Comparison of ENCODE assay signal across 1 cellular context in the genomic region with DNA sequence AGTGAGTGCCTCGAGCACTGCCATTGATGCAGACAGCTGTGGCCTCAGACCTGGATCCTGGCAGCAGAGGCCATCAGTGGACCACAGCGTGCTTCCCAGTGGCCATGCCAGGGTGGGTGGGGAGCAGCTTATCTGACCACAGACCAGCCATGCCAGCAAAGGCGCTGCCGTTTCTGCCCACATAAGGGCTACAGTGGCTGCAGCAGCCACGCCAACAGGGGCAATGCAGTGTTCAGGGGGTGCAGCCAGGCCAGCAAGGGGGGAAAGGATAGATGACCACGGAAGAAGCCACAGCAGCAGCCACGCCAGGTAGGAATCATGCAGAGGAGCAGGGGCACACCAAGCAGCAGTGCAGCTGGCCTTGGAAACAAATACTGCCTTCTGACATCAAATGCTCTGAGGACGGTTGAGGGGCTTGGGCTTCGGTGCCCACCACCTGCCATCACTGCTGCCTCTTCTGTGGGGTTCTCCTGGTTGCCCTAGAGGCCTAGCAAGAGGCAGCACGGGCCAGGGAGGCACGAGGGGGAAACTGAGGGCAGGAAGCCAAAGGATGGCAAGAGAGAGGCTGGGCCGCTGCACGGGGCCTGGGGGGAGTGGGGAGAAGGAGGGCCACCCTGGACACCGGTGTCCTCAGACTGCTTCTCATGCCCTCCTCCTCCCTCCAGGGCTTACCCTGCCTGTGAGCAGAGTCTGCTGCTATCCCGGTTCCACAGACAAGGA.
TF ChIP-seq lines count a peak whose summit lies in the region.

No MANE protein-coding gene starts in this region.

TF ChIP-seq in GM12878, 131 proteins besides CTCF, POLR2A, EP300 and RAD21:
- no peak for TF ChIP-seq PAX8 (IDR thresholded peaks at IDR 0.05)
- TF ChIP-seq, protein P1, sequence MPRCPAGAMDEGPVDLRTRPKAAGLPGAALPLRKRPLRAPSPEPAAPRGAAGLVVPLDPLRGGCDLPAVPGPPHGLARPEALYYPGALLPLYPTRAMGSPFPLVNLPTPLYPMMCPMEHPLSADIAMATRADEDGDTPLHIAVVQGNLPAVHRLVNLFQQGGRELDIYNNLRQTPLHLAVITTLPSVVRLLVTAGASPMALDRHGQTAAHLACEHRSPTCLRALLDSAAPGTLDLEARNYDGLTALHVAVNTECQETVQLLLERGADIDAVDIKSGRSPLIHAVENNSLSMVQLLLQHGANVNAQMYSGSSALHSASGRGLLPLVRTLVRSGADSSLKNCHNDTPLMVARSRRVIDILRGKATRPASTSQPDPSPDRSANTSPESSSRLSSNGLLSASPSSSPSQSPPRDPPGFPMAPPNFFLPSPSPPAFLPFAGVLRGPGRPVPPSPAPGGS (IDR thresholded peaks at IDR 0.05; ENCODE audit: borderline replicate concordance, insufficient read depth, low read depth, low read length, poor library complexity, severe bottlenecking) = no peak
- no peak for TF ChIP-seq STAT1 (conservative IDR thresholded peaks at IDR 0.05)
- TF ChIP-seq RB1 (IDR thresholded peaks at IDR 0.05; ENCODE audit: borderline replicate concordance) = no peak
- TF ChIP-seq ZNF217 (IDR thresholded peaks at IDR 0.05) = no peak
- TF ChIP-seq, protein P2, sequence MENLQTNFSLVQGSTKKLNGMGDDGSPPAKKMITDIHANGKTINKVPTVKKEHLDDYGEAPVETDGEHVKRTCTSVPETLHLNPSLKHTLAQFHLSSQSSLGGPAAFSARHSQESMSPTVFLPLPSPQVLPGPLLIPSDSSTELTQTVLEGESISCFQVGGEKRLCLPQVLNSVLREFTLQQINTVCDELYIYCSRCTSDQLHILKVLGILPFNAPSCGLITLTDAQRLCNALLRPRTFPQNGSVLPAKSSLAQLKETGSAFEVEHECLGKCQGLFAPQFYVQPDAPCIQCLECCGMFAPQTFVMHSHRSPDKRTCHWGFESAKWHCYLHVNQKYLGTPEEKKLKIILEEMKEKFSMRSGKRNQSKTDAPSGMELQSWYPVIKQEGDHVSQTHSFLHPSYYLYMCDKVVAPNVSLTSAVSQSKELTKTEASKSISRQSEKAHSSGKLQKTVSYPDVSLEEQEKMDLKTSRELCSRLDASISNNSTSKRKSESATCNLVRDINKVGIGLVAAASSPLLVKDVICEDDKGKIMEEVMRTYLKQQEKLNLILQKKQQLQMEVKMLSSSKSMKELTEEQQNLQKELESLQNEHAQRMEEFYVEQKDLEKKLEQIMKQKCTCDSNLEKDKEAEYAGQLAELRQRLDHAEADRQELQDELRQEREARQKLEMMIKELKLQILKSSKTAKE (IDR thresholded peaks at IDR 0.05; ENCODE audit: low read depth, poor library complexity, severe bottlenecking) = no peak
- no peak for TF ChIP-seq MTA2 (IDR thresholded peaks at IDR 0.05; ENCODE audit: low read depth)
- TF ChIP-seq TBL1XR1 (IDR thresholded peaks at IDR 0.05; ENCODE audit: low read depth, low read length) = no peak
- TF ChIP-seq, protein P3, sequence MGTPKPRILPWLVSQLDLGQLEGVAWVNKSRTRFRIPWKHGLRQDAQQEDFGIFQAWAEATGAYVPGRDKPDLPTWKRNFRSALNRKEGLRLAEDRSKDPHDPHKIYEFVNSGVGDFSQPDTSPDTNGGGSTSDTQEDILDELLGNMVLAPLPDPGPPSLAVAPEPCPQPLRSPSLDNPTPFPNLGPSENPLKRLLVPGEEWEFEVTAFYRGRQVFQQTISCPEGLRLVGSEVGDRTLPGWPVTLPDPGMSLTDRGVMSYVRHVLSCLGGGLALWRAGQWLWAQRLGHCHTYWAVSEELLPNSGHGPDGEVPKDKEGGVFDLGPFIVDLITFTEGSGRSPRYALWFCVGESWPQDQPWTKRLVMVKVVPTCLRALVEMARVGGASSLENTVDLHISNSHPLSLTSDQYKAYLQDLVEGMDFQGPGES (IDR thresholded peaks at IDR 0.05) = no peak
- TF ChIP-seq SUPT20H (IDR thresholded peaks at IDR 0.05; ENCODE audit: borderline replicate concordance, control insufficient read depth, low read depth, low read length) = no peak
- TF ChIP-seq, protein P4, sequence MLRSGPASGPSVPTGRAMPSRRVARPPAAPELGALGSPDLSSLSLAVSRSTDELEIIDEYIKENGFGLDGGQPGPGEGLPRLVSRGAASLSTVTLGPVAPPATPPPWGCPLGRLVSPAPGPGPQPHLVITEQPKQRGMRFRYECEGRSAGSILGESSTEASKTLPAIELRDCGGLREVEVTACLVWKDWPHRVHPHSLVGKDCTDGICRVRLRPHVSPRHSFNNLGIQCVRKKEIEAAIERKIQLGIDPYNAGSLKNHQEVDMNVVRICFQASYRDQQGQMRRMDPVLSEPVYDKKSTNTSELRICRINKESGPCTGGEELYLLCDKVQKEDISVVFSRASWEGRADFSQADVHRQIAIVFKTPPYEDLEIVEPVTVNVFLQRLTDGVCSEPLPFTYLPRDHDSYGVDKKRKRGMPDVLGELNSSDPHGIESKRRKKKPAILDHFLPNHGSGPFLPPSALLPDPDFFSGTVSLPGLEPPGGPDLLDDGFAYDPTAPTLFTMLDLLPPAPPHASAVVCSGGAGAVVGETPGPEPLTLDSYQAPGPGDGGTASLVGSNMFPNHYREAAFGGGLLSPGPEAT (IDR thresholded peaks at IDR 0.05; ENCODE audit: low read depth) = no peak
- TF ChIP-seq IRF4 (IDR thresholded peaks at IDR 0.05; ENCODE audit: low read depth, low read length) = no peak
- no peak for TF ChIP-seq NBN (IDR thresholded peaks at IDR 0.05)
- TF ChIP-seq MEF2A (IDR thresholded peaks at IDR 0.05; ENCODE audit: insufficient read depth, low read depth, low read length) = no peak
- no peak for TF ChIP-seq RBBP5 (conservative IDR thresholded peaks at IDR 0.05)
- TF ChIP-seq, protein P5, sequence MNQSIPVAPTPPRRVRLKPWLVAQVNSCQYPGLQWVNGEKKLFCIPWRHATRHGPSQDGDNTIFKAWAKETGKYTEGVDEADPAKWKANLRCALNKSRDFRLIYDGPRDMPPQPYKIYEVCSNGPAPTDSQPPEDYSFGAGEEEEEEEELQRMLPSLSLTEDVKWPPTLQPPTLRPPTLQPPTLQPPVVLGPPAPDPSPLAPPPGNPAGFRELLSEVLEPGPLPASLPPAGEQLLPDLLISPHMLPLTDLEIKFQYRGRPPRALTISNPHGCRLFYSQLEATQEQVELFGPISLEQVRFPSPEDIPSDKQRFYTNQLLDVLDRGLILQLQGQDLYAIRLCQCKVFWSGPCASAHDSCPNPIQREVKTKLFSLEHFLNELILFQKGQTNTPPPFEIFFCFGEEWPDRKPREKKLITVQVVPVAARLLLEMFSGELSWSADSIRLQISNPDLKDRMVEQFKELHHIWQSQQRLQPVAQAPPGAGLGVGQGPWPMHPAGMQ (IDR thresholded peaks at IDR 0.05; ENCODE audit: borderline replicate concordance) = no peak
- TF ChIP-seq, protein P6, sequence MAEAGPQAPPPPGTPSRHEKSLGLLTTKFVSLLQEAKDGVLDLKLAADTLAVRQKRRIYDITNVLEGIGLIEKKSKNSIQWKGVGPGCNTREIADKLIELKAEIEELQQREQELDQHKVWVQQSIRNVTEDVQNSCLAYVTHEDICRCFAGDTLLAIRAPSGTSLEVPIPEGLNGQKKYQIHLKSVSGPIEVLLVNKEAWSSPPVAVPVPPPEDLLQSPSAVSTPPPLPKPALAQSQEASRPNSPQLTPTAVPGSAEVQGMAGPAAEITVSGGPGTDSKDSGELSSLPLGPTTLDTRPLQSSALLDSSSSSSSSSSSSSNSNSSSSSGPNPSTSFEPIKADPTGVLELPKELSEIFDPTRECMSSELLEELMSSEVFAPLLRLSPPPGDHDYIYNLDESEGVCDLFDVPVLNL (IDR thresholded peaks at IDR 0.05; ENCODE audit: low read depth, low read length) = no peak
- TF ChIP-seq, protein P7, sequence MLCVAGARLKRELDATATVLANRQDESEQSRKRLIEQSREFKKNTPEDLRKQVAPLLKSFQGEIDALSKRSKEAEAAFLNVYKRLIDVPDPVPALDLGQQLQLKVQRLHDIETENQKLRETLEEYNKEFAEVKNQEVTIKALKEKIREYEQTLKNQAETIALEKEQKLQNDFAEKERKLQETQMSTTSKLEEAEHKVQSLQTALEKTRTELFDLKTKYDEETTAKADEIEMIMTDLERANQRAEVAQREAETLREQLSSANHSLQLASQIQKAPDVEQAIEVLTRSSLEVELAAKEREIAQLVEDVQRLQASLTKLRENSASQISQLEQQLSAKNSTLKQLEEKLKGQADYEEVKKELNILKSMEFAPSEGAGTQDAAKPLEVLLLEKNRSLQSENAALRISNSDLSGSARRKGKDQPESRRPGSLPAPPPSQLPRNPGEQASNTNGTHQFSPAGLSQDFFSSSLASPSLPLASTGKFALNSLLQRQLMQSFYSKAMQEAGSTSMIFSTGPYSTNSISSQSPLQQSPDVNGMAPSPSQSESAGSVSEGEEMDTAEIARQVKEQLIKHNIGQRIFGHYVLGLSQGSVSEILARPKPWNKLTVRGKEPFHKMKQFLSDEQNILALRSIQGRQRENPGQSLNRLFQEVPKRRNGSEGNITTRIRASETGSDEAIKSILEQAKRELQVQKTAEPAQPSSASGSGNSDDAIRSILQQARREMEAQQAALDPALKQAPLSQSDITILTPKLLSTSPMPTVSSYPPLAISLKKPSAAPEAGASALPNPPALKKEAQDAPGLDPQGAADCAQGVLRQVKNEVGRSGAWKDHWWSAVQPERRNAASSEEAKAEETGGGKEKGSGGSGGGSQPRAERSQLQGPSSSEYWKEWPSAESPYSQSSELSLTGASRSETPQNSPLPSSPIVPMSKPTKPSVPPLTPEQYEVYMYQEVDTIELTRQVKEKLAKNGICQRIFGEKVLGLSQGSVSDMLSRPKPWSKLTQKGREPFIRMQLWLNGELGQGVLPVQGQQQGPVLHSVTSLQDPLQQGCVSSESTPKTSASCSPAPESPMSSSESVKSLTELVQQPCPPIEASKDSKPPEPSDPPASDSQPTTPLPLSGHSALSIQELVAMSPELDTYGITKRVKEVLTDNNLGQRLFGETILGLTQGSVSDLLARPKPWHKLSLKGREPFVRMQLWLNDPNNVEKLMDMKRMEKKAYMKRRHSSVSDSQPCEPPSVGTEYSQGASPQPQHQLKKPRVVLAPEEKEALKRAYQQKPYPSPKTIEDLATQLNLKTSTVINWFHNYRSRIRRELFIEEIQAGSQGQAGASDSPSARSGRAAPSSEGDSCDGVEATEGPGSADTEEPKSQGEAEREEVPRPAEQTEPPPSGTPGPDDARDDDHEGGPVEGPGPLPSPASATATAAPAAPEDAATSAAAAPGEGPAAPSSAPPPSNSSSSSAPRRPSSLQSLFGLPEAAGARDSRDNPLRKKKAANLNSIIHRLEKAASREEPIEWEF (IDR thresholded peaks at IDR 0.05; ENCODE audit: insufficient replicate concordance, low read depth, low read length) = no peak
